ENCODE assay signal across 8 cellular contexts in the genomic region with DNA sequence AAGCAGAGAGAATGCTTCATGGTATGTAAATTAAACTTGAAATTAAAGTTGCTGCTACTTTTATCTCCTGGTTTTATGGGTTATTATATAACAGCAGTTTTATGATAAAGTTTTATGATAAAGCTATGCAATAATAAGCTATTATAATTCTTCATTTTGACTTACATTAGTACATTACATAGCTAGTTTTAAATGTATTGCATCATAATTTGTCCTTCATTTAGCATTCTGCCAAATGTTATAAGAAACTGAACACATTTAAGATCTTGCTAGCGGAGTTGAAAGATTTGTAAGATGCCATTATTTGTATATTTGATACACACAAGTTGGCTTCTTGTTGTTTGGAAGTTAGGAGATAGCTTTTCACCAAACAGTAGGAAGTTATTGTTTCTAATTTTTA.
"Had no signal": no experiment of that assay in that cellular context is flagged by ENCODE, and none has a peak within 500 bp of the region (broad histone marks: within the 10 kb centered on the region; RNA-seq: fewer than 3 reads in every experiment).

No MANE protein-coding gene starts in this region.

- FAIRE-seq: G401.6, GM12878, GM12891, GM12892, GM18507, GM19239 had no signal

- H3K4me3 ChIP-seq: GM12878 had no signal

- ATAC-seq: GM12878 had no signal

- DNase-seq: GDM1, GF-D8 had no signal
